16 cellular contexts compared by ENCODE assay signal in genomic region chr11:129998905-129999304, GRCh38.
"Had no signal": no experiment of that assay in that cellular context is flagged by ENCODE, and none has a peak within 500 bp of the region (broad histone marks: within the 10 kb centered on the region; RNA-seq: fewer than 3 reads in every experiment).

No MANE protein-coding gene starts in this region.

- FAIRE-seq: frontal cortex had no signal

- H3K36me3 ChIP-seq: breast epithelium, neural progenitor cell, ovary, thyroid gland, uterus had no signal

- H2AFZ ChIP-seq: neural progenitor cell had no signal

- ATAC-seq: activated naive CD8-positive, alpha-beta T cell treated with anti-CD3 and anti-CD28 coated beads, Interleukin-2, amount 50 U/mL, for 24 hours; left cardiac atrium; stimulated activated naive B cell treated with anti-CD40 and anti-IgM and Interleukin-4, amounts not matched to agents 10 μg/mL and 1 μg/mL and 100 μg/mL, for 72 hours had no signal

- H3K9me3 ChIP-seq: breast epithelium, ovary, thyroid gland, uterus had no signal

- H3K4me3 Mint-ChIP-seq: activated CD4-positive, alpha-beta T cell treated with anti-CD3 and anti-CD28 coated beads, Interleukin-2, amount 10 ng/mL, durations not matched to agents 7 days and 5 days; activated naive CD8-positive, alpha-beta T cell treated with anti-CD3 and anti-CD28 coated beads, Interleukin-2, amount 50 U/mL, for 24 hours; endodermal cell; neural progenitor cell; stimulated activated naive B cell treated with anti-CD40 and anti-IgM and Interleukin-4, amounts not matched to agents 10 μg/mL and 1 μg/mL and 100 μg/mL, for 72 hours; T-helper 2 cell treated with Interferon-gamma antibody and Interleukin-4, amounts not matched to agents 5 μg/mL and 100 μg/mL, for 36 hours had no signal

- H3K9me3 Mint-ChIP-seq: activated CD4-positive, alpha-beta T cell treated with anti-CD3 and anti-CD28 coated beads, Interleukin-2, amount 10 ng/mL, durations not matched to agents 7 days and 5 days; activated naive CD8-positive, alpha-beta T cell treated with anti-CD3 and anti-CD28 coated beads, Interleukin-2, amount 50 U/mL, for 24 hours; endodermal cell; stimulated activated naive B cell treated with anti-CD40 and anti-IgM and Interleukin-4, amounts not matched to agents 10 μg/mL and 1 μg/mL and 100 μg/mL, for 72 hours; T-helper 2 cell treated with Interferon-gamma antibody and Interleukin-4, amounts not matched to agents 5 μg/mL and 100 μg/mL, for 36 hours had no signal

- H3K27me3 Mint-ChIP-seq: activated CD4-positive, alpha-beta T cell treated with anti-CD3 and anti-CD28 coated beads, Interleukin-2, amount 10 ng/mL, durations not matched to agents 7 days and 5 days; activated naive CD8-positive, alpha-beta T cell treated with anti-CD3 and anti-CD28 coated beads, Interleukin-2, amount 50 U/mL, for 24 hours; stimulated activated naive B cell treated with anti-CD40 and anti-IgM and Interleukin-4, amounts not matched to agents 10 μg/mL and 1 μg/mL and 100 μg/mL, for 72 hours had no signal

- H3K27me3 ChIP-seq: breast epithelium, neural progenitor cell, ovary, thyroid gland, uterus had no signal

- H3K4me3 ChIP-seq: breast epithelium, neural progenitor cell, ovary, thyroid gland, uterus had no signal

- H3K27ac Mint-ChIP-seq: activated CD4-positive, alpha-beta T cell treated with anti-CD3 and anti-CD28 coated beads, Interleukin-2, amount 10 ng/mL, durations not matched to agents 7 days and 5 days; activated naive CD8-positive, alpha-beta T cell treated with anti-CD3 and anti-CD28 coated beads, Interleukin-2, amount 50 U/mL, for 24 hours; endodermal cell; neural progenitor cell; stimulated activated naive B cell treated with anti-CD40 and anti-IgM and Interleukin-4, amounts not matched to agents 10 μg/mL and 1 μg/mL and 100 μg/mL, for 72 hours; T-helper 2 cell treated with Interferon-gamma antibody and Interleukin-4, amounts not matched to agents 5 μg/mL and 100 μg/mL, for 36 hours had no signal

- H3K27ac ChIP-seq: breast epithelium, neural progenitor cell, ovary, thyroid gland, uterus had no signal

- H3K4me2 ChIP-seq: neural progenitor cell had no signal

- H3K4me1 ChIP-seq: breast epithelium had no signal

- DNase-seq: activated CD4-positive, alpha-beta T cell treated with anti-CD3 and anti-CD28 coated beads, Interleukin-2, amount 10 ng/mL, durations not matched to agents 7 days and 5 days; activated CD4-positive, CD25-positive, alpha-beta regulatory T cell; activated naive CD8-positive, alpha-beta T cell treated with anti-CD3 and anti-CD28 coated beads, Interleukin-2, amount 50 U/mL, for 24 hours; aorta; dermis blood vessel endothelial cell; endodermal cell; head of caudate nucleus; left cardiac atrium; ovary; stimulated activated naive B cell treated with anti-CD40 and anti-IgM and Interleukin-4, amounts not matched to agents 10 μg/mL and 1 μg/mL and 100 μg/mL, for 72 hours; thyroid gland; uterus had no signal
